ENCODE assay signal across 8 cellular contexts in genomic region chr22:40525250-40525884, GRCh38.
A peak's percentile ranks its signal among the peaks of the same experiment; 100 is the strongest.
DNase-seq lines count a peak whose midpoint lies in the region; ATAC-seq, FAIRE-seq and TF ChIP-seq lines count a peak whose summit lies in the region.

No MANE protein-coding gene starts in this region.

- peaks cover 3 to 7% of the 10 kb centered on the region in 2 experiments; a peak in 3 of 5 replicates for H3K9me3 Mint-ChIP-seq in H9
- H3K9me3 Mint-ChIP-seq in activated naive CD4-positive, alpha-beta T cell treated with anti-CD3 and anti-CD28 coated beads, Interleukin-2, amount 50 U/mL, for 24 hours, result no peaks in the 10 kb centered on the region

- H3K27me3 Mint-ChIP-seq in H9 (ENCODE audit: low read depth), result no peaks in the 10 kb centered on the region
- no peaks in the 10 kb centered on the region for H3K27me3 Mint-ChIP-seq in activated naive CD4-positive, alpha-beta T cell treated with anti-CD3 and anti-CD28 coated beads, Interleukin-2, amount 50 U/mL, for 24 hours

- no CpG with 5 or more reads among the region's 6 CpGs for WGBS in H9 (ENCODE audit: extremely low coverage, insufficient read length, low lambda C conversion rate)
- WGBS in SK-N-SH (ENCODE audit: low lambda C conversion rate), result 60% methylated on average over 6 of the region's 6 CpGs

- H3K4me1 Mint-ChIP-seq in H9, result 0 out of 4 replicates have a peak, but pooled peaks cover 0 to 2% of the 10 kb centered on the region in 2 experiments
- peaks cover 59% of the 10 kb centered on the region for H3K4me1 Mint-ChIP-seq in activated naive CD4-positive, alpha-beta T cell treated with anti-CD3 and anti-CD28 coated beads, Interleukin-2, amount 50 U/mL, for 24 hours

- H3K27ac ChIP-seq in H9 (ENCODE audit: insufficient read length, low read depth, low read length) (no peak overlapping the region), SK-N-SH (ENCODE audit: low read depth in 2 of 2, low read length in 1 of 2) (peak overlapping the region in 1 of 2 experiments; percentile 89; a peak in 1 of 4 replicates), right atrium auricular region (no peak overlapping the region)

- no peak overlapping the region for H3K4me3 Mint-ChIP-seq in H9
- no peak overlapping the region for H3K4me3 Mint-ChIP-seq in activated naive CD4-positive, alpha-beta T cell treated with anti-CD3 and anti-CD28 coated beads, Interleukin-2, amount 50 U/mL, for 24 hours

- H3K36me3 Mint-ChIP-seq in H9 (ENCODE audit: insufficient read depth in 1 of 3, low read depth in 3 of 3), result peaks cover 0 to 10% (median 9%) of the 10 kb centered on the region in 3 experiments; a peak in 6 of 7 replicates
- H3K36me3 Mint-ChIP-seq in activated naive CD4-positive, alpha-beta T cell treated with anti-CD3 and anti-CD28 coated beads, Interleukin-2, amount 50 U/mL, for 24 hours, result peaks cover 7% of the 10 kb centered on the region

- H4K91ac ChIP-seq in H9 (ENCODE audit: insufficient read length, low read depth, low read length), result no peak overlapping the region

- H4K20me1 ChIP-seq in H9 (ENCODE audit: control insufficient read depth, insufficient read depth, insufficient read length) (no peaks in the 10 kb centered on the region), SK-N-SH (ENCODE audit: insufficient read depth) (no peaks in the 10 kb centered on the region)

- H2AFZ ChIP-seq in H9 (ENCODE audit: low read length) (no peak overlapping the region), SK-N-SH (ENCODE audit: low read depth) (no peak overlapping the region)

- no peak overlapping the region for H2BK120ac ChIP-seq in H9 (ENCODE audit: low read depth, low read length, poor library complexity, severe bottlenecking)

- TF ChIP-seq EP300 in SK-N-SH (IDR thresholded peaks at IDR 0.05; ENCODE audit: borderline replicate concordance in 1 of 2, low read depth in 1 of 2, low read length in 1 of 2), result no peak

- H3K4ac ChIP-seq in H9 (ENCODE audit: low read depth, low read length), result no peak overlapping the region

- ATAC-seq in GM19328 (IDR thresholded peaks at IDR 0.05; ENCODE audit: unreplicated experiment), result no peak

- no peak overlapping the region for H2BK15ac ChIP-seq in H9 (ENCODE audit: low read depth, low read length)

- H2BK12ac ChIP-seq in H9 (ENCODE audit: insufficient read length, low read depth, low read length), result no peak overlapping the region

- peaks cover 13% of the 10 kb centered on the region for H3F3A ChIP-seq in SK-N-SH (replicated peaks; ENCODE audit: insufficient read depth)

- H3K36me3 ChIP-seq in SK-N-SH (replicated peaks in 1 of 2; ENCODE audit: control insufficient read depth in 1 of 2, insufficient read depth in 2 of 2, low read length in 1 of 2) (no peaks in the 10 kb centered on the region), right atrium auricular region (no peaks in the 10 kb centered on the region)

- CTCF ChIA-PET in SK-N-SH (lab: Yijun Ruan, JAX), result interaction anchor here (0.8 to 2.7 kb wide), 13 partner anchors 8 to 125 kb away, joined by 3 to 15 read pairs (median 4); partner anchors contain the start of gene MRTFA

- POLR2A ChIA-PET in SK-N-SH (lab: Yijun Ruan, JAX), result no interaction called here

- H3K27me3 ChIP-seq in H9 (ENCODE audit: insufficient read depth, low read length), result no peaks in the 10 kb centered on the region
- no peaks in the 10 kb centered on the region for H3K27me3 ChIP-seq in SK-N-SH (ENCODE audit: insufficient read depth)
- no peaks in the 10 kb centered on the region for H3K27me3 ChIP-seq in right atrium auricular region

- peak; percentile 56 for TF ChIP-seq RAD21 in SK-N-SH (IDR thresholded peaks at IDR 0.05; ENCODE audit: low read length)

- H3K18ac ChIP-seq in H9 (ENCODE audit: insufficient read length, low read depth, low read length), result no peak overlapping the region

- H3K9me3 ChIP-seq in H9 (ENCODE audit: control insufficient read depth, low read depth, low read length) (no peaks in the 10 kb centered on the region), SK-N-SH (no peaks in the 10 kb centered on the region), right atrium auricular region (no peaks in the 10 kb centered on the region)

- H2BK5ac ChIP-seq in H9 (ENCODE audit: insufficient read length, low read length), result no peak overlapping the region

- H3K4me2 ChIP-seq in H9 (ENCODE audit: insufficient read depth, insufficient read length, low read length) (no peak overlapping the region), SK-N-SH (no peak overlapping the region)

- H3K14ac ChIP-seq in H9 (ENCODE audit: insufficient read depth, low read length), result no peak overlapping the region

- no peak overlapping the region for H2AK5ac ChIP-seq in H9 (ENCODE audit: insufficient read length, low read length)

- TF ChIP-seq CTCF in H9 (conservative IDR thresholded peaks at IDR 0.05) (peak; percentile 98), SK-N-SH (IDR thresholded peaks at IDR 0.05) (peak; percentile 67), right atrium auricular region (IDR thresholded peaks at IDR 0.05) (peak; percentile 34 to 73)

- H3K9ac ChIP-seq in H9 (ENCODE audit: extremely low read depth, insufficient read length, low read length) (no peak overlapping the region), SK-N-SH (no peak overlapping the region)

- FAIRE-seq in GM19239 (lab: Jason Lieb, UNC), result no peak

- H3K56ac ChIP-seq in H9 (ENCODE audit: insufficient read length, low read depth, low read length), result no peak overlapping the region

- no peak overlapping the region for H3K27ac Mint-ChIP-seq in H9
- H3K27ac Mint-ChIP-seq in activated naive CD4-positive, alpha-beta T cell treated with anti-CD3 and anti-CD28 coated beads, Interleukin-2, amount 50 U/mL, for 24 hours, result peak overlapping the region; percentile 63

- H3K79me2 ChIP-seq in H9 (ENCODE audit: insufficient read depth, low read length) (no peaks in the 10 kb centered on the region), SK-N-SH (ENCODE audit: insufficient read depth) (peaks cover 94% of the 10 kb centered on the region)

- H3K79me1 ChIP-seq in H9 (ENCODE audit: insufficient read depth, low read depth, low read length, poor library complexity, severe bottlenecking), result peaks cover 3% of the 10 kb centered on the region

- H3K23me2 ChIP-seq in H9 (ENCODE audit: insufficient read length, low read depth, low read length, poor library complexity, severe bottlenecking), result no peaks in the 10 kb centered on the region

- H3K23ac ChIP-seq in H9 (ENCODE audit: insufficient read length, low read depth, low read length), result no peak overlapping the region

- DNase-seq in H9 (peak; percentile 43), SK-N-SH (no peak), right atrium auricular region (ENCODE audit: low spot score) (no peak), GM19239 (ENCODE audit: insufficient read length, low spot score) (no peak), HuH-7 (ENCODE audit: low spot score) (no peak)
- peak; percentile 56 for DNase-seq in stimulated activated CD4-positive, alpha-beta T cell treated with anti-CD3 and anti-CD28 coated beads, Interleukin-2, amount 100 ng/mL, for 4 hours (ENCODE audit: low read depth)

- H4K8ac ChIP-seq in H9 (replicated peaks; ENCODE audit: insufficient read length, low read depth, low read length), result no peak overlapping the region

- H3K4me3 ChIP-seq in SK-N-SH (ENCODE audit: low read depth in 2 of 2, low read length in 1 of 2) (no peak overlapping the region; a peak in 1 of 4 replicates), right atrium auricular region (no peak overlapping the region)

- H2BK20ac ChIP-seq in H9 (ENCODE audit: low read depth, low read length, poor library complexity, severe bottlenecking), result no peak overlapping the region

- no peak overlapping the region for H4K5ac ChIP-seq in H9 (ENCODE audit: insufficient read length, low read depth, low read length)

- H3K4me1 ChIP-seq in H9 (ENCODE audit: insufficient read depth, low read length) (no peaks in the 10 kb centered on the region), SK-N-SH (ENCODE audit: control insufficient read depth in 1 of 2, insufficient read depth in 2 of 2, low read depth in 1 of 2, low read length in 1 of 2) (no peaks in the 10 kb centered on the region), right atrium auricular region (peaks cover 0 to 3% of the 10 kb centered on the region in 2 donors)

- H3K9me2 ChIP-seq in SK-N-SH, result no peaks in the 10 kb centered on the region

- H3T11ph ChIP-seq in H9 (ENCODE audit: low read length), result no peak overlapping the region

TF ChIP-seq in SK-N-SH, 30 proteins besides CTCF, POLR2A, EP300 and RAD21:
- TF ChIP-seq SMC3 (IDR thresholded peaks at IDR 0.05; ENCODE audit: low read depth, low read length), result peak; percentile 40
- TF ChIP-seq, protein P1, sequence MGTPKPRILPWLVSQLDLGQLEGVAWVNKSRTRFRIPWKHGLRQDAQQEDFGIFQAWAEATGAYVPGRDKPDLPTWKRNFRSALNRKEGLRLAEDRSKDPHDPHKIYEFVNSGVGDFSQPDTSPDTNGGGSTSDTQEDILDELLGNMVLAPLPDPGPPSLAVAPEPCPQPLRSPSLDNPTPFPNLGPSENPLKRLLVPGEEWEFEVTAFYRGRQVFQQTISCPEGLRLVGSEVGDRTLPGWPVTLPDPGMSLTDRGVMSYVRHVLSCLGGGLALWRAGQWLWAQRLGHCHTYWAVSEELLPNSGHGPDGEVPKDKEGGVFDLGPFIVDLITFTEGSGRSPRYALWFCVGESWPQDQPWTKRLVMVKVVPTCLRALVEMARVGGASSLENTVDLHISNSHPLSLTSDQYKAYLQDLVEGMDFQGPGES (IDR thresholded peaks at IDR 0.05; ENCODE audit: low read depth, low read length), result no peak
- TF ChIP-seq CHD2 (IDR thresholded peaks at IDR 0.05; ENCODE audit: low read length, partially characterized antibody), result no peak

Comparison
In these comparisons a context has a peak if more than half of its experiments do, and no peak if none do; other contexts are left out.
1. DNase-seq: peak in H9 (single experiment) and stimulated activated CD4-positive, alpha-beta T cell treated with anti-CD3 and anti-CD28 coated beads, Interleukin-2, amount 100 ng/mL, for 4 hours (single experiment); none in SK-N-SH (single experiment), right atrium auricular region (single experiment), GM19239 (single experiment) and HuH-7 (single experiment).
2. Peak in every context shown above with its lines, with median percentiles within 50 percentile points of each other: CTCF ChIP-seq.